ENCODE assay signal across 9 cellular contexts in genomic region chr4:37715889-37716402, GRCh38. TPM values are rescaled to one million over a fixed set of nuclear protein-coding genes. Genes with fewer than 3 reads are reported as not detected.
DNase-seq lines count a peak whose midpoint lies in the region; ATAC-seq and TF ChIP-seq lines count a peak whose summit lies in the region.
"Had no signal": no experiment of that assay in that cellular context is flagged by ENCODE, and none has a peak within 500 bp of the region (broad histone marks: within the 10 kb centered on the region; RNA-seq: fewer than 3 reads in every experiment).

No MANE protein-coding gene starts in this region.

- no peaks in the 10 kb centered on the region for H3K9me3 ChIP-seq in AG04450 (ENCODE audit: control insufficient read depth, insufficient read depth, low read length)

- no peak overlapping the region for H3K27ac ChIP-seq in AG04450 (ENCODE audit: low read depth, low read length)
- H3K27ac ChIP-seq: skin epidermis had no signal

- DNase-seq in AG04450 (ENCODE audit: low read depth, low spot score) (peak; percentile 20), OCI-M1 (lab: John Stamatoyannopoulos, UW) (peak; percentile 32), pulmonary artery endothelial cell (ENCODE audit: low read depth, low spot score) (peak; percentile 10), SW480 (ENCODE audit: low spot score) (no peak), cerebellar cortex (ENCODE audit: low spot score) (no peak), T1000 (lab: John Stamatoyannopoulos, UW) (no peak)

- peak; percentile 84 for ATAC-seq in GM18858 (IDR thresholded peaks at IDR 0.05; ENCODE audit: unreplicated experiment)
- ATAC-seq in HG03039 (IDR thresholded peaks at IDR 0.05; ENCODE audit: unreplicated experiment) = peak; percentile 83

- no peak overlapping the region for H3K4me3 ChIP-seq in AG04450 (ENCODE audit: low read depth, low read length)
- H3K4me3 ChIP-seq: skin epidermis had no signal

- POLR2A ChIA-PET in AG04450 (lab: Yijun Ruan, JAX) = no interaction called here

- peaks cover 13% of the 10 kb centered on the region for H3K27me3 ChIP-seq in AG04450 (ENCODE audit: control insufficient read depth, insufficient read depth, low read length)

- CTCF ChIA-PET in AG04450 (lab: Charles Lee) = no interaction called here

- no peak for TF ChIP-seq CTCF in AG04450 (IDR thresholded peaks at IDR 0.05; ENCODE audit: low read depth, low read length)

RNA-seq across cellular contexts. Expression of gene RELL1, which starts 29.8 kb away (rescaled TPM):
- polyA plus RNA-seq in AG04450 (2011; rRNA removed) = 8.3 and 9.2 TPM in 2 replicates
- polyA minus RNA-seq in AG04450 (2011; rRNA and poly(A)+ RNA removed) = 36.2 and 42.4 TPM in 2 replicates
- total RNA-seq in pulmonary artery endothelial cell = 231 and 291 TPM in 2 replicates

Comparison
In these comparisons a context has a peak if more than half of its experiments do, and no peak if none do; other contexts are left out.
1. DNase-seq: peak in AG04450 (single experiment), OCI-M1 (single experiment) and pulmonary artery endothelial cell (single experiment); none in SW480 (single experiment), cerebellar cortex (single experiment) and T1000 (single experiment).